Comparison of ENCODE assay signal across 8 cellular contexts in genomic region chr19:1624458-1624857, GRCh38. TPM values are rescaled to one million over a fixed set of nuclear protein-coding genes. Genes with fewer than 3 reads are reported as not detected.
DNase-seq lines count a peak whose midpoint lies in the region; ATAC-seq and TF ChIP-seq lines count a peak whose summit lies in the region.

No MANE protein-coding gene starts in this region.

- H3K27ac ChIP-seq in thyroid gland = no peak overlapping the region

- CTCF ChIA-PET in Calu3 (lab: Charles Lee) = no interaction called here

- H3K9me3 Mint-ChIP-seq in Calu3 (ENCODE audit: low read depth, unreplicated experiment) (no peaks in the 10 kb centered on the region), memory B cell (no peaks in the 10 kb centered on the region)
- H3K9me3 Mint-ChIP-seq in effector memory CD8-positive, alpha-beta T cell = no peaks in the 10 kb centered on the region

- no peaks in the 10 kb centered on the region for H3K4me1 ChIP-seq in thyroid gland

- ATAC-seq in effector memory CD8-positive, alpha-beta T cell (replicated peaks) = peak; percentile 53
- ATAC-seq in memory B cell (ENCODE audit: low read depth) = peak; percentile 89

- DNase-seq in Calu3 = no peak
- DNase-seq in HuH-7.5 (ENCODE audit: low spot score) = peak; percentile 82
- peak; percentile 69 for DNase-seq in activated CD4-positive, alpha-beta T cell treated with anti-CD3 and anti-CD28 coated beads for 48 hours
- DNase-seq in effector memory CD8-positive, alpha-beta T cell = peak; percentile 26 to 37 (median 35)
- peak; percentile 49 to 62 for DNase-seq in memory B cell (ENCODE audit: low spot score in 2 of 2)
- peak; percentile 44 to 61 for DNase-seq in thyroid gland
- DNase-seq in DMS79 (lab: John Stamatoyannopoulos, UW) = no peak
- DNase-seq in DMS153 (lab: John Stamatoyannopoulos, UW) = no peak

- TF ChIP-seq CTCF in Calu3 (IDR thresholded peaks at IDR 0.05; ENCODE audit: unreplicated experiment) = peak; percentile 31
- peak; percentile 15 to 53 (median 38) for TF ChIP-seq CTCF in thyroid gland (IDR thresholded peaks at IDR 0.05)

- H3K9me3 ChIP-seq in thyroid gland = no peaks in the 10 kb centered on the region

- TF ChIP-seq POLR2A in thyroid gland (IDR thresholded peaks at IDR 0.05) = no peak

- H3K4me3 ChIP-seq in thyroid gland (replicated peaks in 1 of 3) = no peak overlapping the region

- no peaks in the 10 kb centered on the region for H3K27me3 ChIP-seq in thyroid gland

- H3K36me3 ChIP-seq in thyroid gland = peaks cover 13 to 20% of the 10 kb centered on the region in 2 donors

- peaks cover 24% of the 10 kb centered on the region for H3K36me3 Mint-ChIP-seq in Calu3 (ENCODE audit: insufficient read depth, unreplicated experiment)
- H3K36me3 Mint-ChIP-seq in effector memory CD8-positive, alpha-beta T cell (ENCODE audit: insufficient read depth) = peaks cover 8% of the 10 kb centered on the region
- H3K36me3 Mint-ChIP-seq in memory B cell = peaks cover 16% of the 10 kb centered on the region

- H3K27me3 Mint-ChIP-seq in Calu3 (ENCODE audit: unreplicated experiment) (no peaks in the 10 kb centered on the region), memory B cell (no peaks in the 10 kb centered on the region)
- H3K27me3 Mint-ChIP-seq in effector memory CD8-positive, alpha-beta T cell = no peaks in the 10 kb centered on the region

- intact Hi-C loops in Calu3 (cut with micrococcal nuclease; ENCODE audit: unreplicated experiment) (no loop called here), thyroid gland (cut with DNase I) (no loop called here)

- 70 to 79% methylated on average over 22 to 23 of the region's 23 CpGs for WGBS in thyroid gland, 2 donors

- H3K27ac Mint-ChIP-seq in Calu3 (ENCODE audit: unreplicated experiment) (no peak overlapping the region), memory B cell (peak overlapping the region; percentile 28)
- H3K27ac Mint-ChIP-seq in effector memory CD8-positive, alpha-beta T cell = no peak overlapping the region

- H3K4me1 Mint-ChIP-seq in Calu3 (ENCODE audit: low read depth, unreplicated experiment) (no peaks in the 10 kb centered on the region), memory B cell (peaks cover 4% of the 10 kb centered on the region)
- peaks cover 0 to 3% of the 10 kb centered on the region in 2 donors for H3K4me1 Mint-ChIP-seq in effector memory CD8-positive, alpha-beta T cell (ENCODE audit: low read depth in 2 of 2)

- no TSS peak for BruUV-seq in Calu3 (replicated peaks; lab: Mats Ljungman, UMichigan)

- H3K4me3 Mint-ChIP-seq in Calu3 (ENCODE audit: low read depth, unreplicated experiment) (no peak overlapping the region), memory B cell (no peak overlapping the region)
- no peak overlapping the region for H3K4me3 Mint-ChIP-seq in effector memory CD8-positive, alpha-beta T cell

RNA-seq across cellular contexts. Expression of gene UQCR11, which starts 19.2 kb away (rescaled TPM):
- 148 and 149 TPM in 2 replicates for total RNA-seq in Calu3 (2022)
- 100 to 1,000 TPM in 1 of 4 donors, 10 to 100 TPM in 3; 52.0 to 154 (median 61.9) TPM for total RNA-seq in thyroid gland

RNA-seq across cellular contexts. Expression of gene TCF3, which starts 28.0 kb away (rescaled TPM):
- total RNA-seq in Calu3 (2022) (102 and 110 TPM in 2 replicates), thyroid gland (10 to 100 TPM; 28.6 to 70.6 (median 43.8) TPM)

RNA-seq across cellular contexts. Expression of gene MBD3, which starts 31.8 kb away (rescaled TPM):
- total RNA-seq in Calu3 (2022) = 52.2 and 65.6 TPM in 2 replicates
- 100 to 1,000 TPM in 3 of 4 donors, 10 to 100 TPM in 1; 58.2 to 149 (median 115) TPM for total RNA-seq in thyroid gland

RNA-seq across cellular contexts. Expression of gene MEX3D, which starts 56.3 kb away (rescaled TPM):
- 41.4 and 42.0 TPM in 2 replicates for total RNA-seq in Calu3 (2022)
- total RNA-seq in thyroid gland = 10 to 100 TPM; 18.4 to 31.8 (median 26.4) TPM

Comparison
In these comparisons a context has a peak if more than half of its experiments do, and no peak if none do; other contexts are left out.
1. DNase-seq: peak in HuH-7.5 (single experiment), activated CD4-positive, alpha-beta T cell treated with anti-CD3 and anti-CD28 coated beads for 48 hours (single experiment), effector memory CD8-positive, alpha-beta T cell (3 of 3), memory B cell (2 of 2) and thyroid gland (2 of 2); none in Calu3 (single experiment), DMS79 (single experiment) and DMS153 (single experiment).